In genomic region chr11:67401495-67402191, GRCh38 we compare ENCODE assay signal across 1 cellular context.
A peak's percentile ranks its signal among the peaks of the same experiment; 100 is the strongest.
TF ChIP-seq lines count a peak whose summit lies in the region.

Gene PPP1CA, minus strand, starts transcription at chr11:67401858. Its CDS starts 76 bp downstream, at chr11:67401782.

TF ChIP-seq in HepG2, 621 proteins besides CTCF, POLR2A, EP300 and RAD21 (continued from another document and continues in another):
- TF ChIP-seq TIGD3 (CRISPR knock-in tag; IDR thresholded peaks at IDR 0.05; ENCODE audit: borderline replicate concordance) (no peak), MIXL1 (CRISPR knock-in tag; IDR thresholded peaks at IDR 0.05) (peak; percentile 10; the same call in 1 of the 2 replicates), GABPA (IDR thresholded peaks at IDR 0.05; ENCODE audit: low read depth, low read length) (peak; percentile 67), GABPA (CRISPR knock-in tag; IDR thresholded peaks at IDR 0.05; ENCODE audit: low read depth) (peak; percentile 55; the same call in 1 of the 2 replicates), THAP11 (CRISPR knock-in tag; IDR thresholded peaks at IDR 0.05) (peak; percentile 61), CC2D1A (CRISPR knock-in tag; IDR thresholded peaks at IDR 0.05) (no peak), SPEN (CRISPR knock-in tag; IDR thresholded peaks at IDR 0.05; ENCODE audit: low read depth) (peak; percentile 70), ZBTB14 (CRISPR knock-in tag; IDR thresholded peaks at IDR 0.05) (no peak), ZFP91 (CRISPR knock-in tag; IDR thresholded peaks at IDR 0.05; ENCODE audit: borderline replicate concordance) (no peak), ZC3H13 (CRISPR knock-in tag; IDR thresholded peaks at IDR 0.05) (no peak), RCOR2 (CRISPR knock-in tag; IDR thresholded peaks at IDR 0.05) (no peak), GLI4 (CRISPR knock-in tag; IDR thresholded peaks at IDR 0.05; ENCODE audit: borderline replicate concordance) (no peak), NPAS2 (CRISPR knock-in tag; IDR thresholded peaks at IDR 0.05; ENCODE audit: borderline replicate concordance) (no peak), SP5 (CRISPR knock-in tag; IDR thresholded peaks at IDR 0.05; ENCODE audit: borderline replicate concordance, low read depth) (no peak), ZNF30 (CRISPR knock-in tag; IDR thresholded peaks at IDR 0.05) (no peak), CBX5 (CRISPR knock-in tag; IDR thresholded peaks at IDR 0.05; ENCODE audit: borderline replicate concordance) (no peak), ONECUT2 (CRISPR knock-in tag; IDR thresholded peaks at IDR 0.05) (no peak), ZNF136 (CRISPR knock-in tag; IDR thresholded peaks at IDR 0.05; ENCODE audit: low read depth) (no peak), ETV6 (CRISPR knock-in tag; conservative IDR thresholded peaks at IDR 0.05) (no peak; the same call in 1 of the 2 replicates), FOXA3 (CRISPR knock-in tag; IDR thresholded peaks at IDR 0.05) (no peak), ZNF639 (CRISPR knock-in tag; conservative IDR thresholded peaks at IDR 0.05) (no peak), NCOR1 (IDR thresholded peaks at IDR 0.05; ENCODE audit: borderline replicate concordance, low read length) (no peak), ZNF512B (CRISPR knock-in tag; IDR thresholded peaks at IDR 0.05; ENCODE audit: borderline replicate concordance) (no peak), BCLAF1 (IDR thresholded peaks at IDR 0.05) (no peak), SKI (IDR thresholded peaks at IDR 0.05; ENCODE audit: partially characterized antibody) (peak; percentile 9), KAT8 (CRISPR knock-in tag; IDR thresholded peaks at IDR 0.05) (peak; percentile 31; the same call in 1 of the 2 replicates), ZNF879 (CRISPR knock-in tag; IDR thresholded peaks at IDR 0.05) (no peak), FOXK1 (CRISPR knock-in tag; IDR thresholded peaks at IDR 0.05; ENCODE audit: borderline replicate concordance, low read depth) (0 out of 2 replicates have a peak, but pooled peaks have one; percentile 16), MEIS1 (CRISPR knock-in tag; IDR thresholded peaks at IDR 0.05; ENCODE audit: borderline replicate concordance) (no peak), HNF1A (IDR thresholded peaks at IDR 0.05; ENCODE audit: low read depth) (no peak), HNF1A (CRISPR knock-in tag; IDR thresholded peaks at IDR 0.05; ENCODE audit: borderline replicate concordance) (no peak), THAP7 (CRISPR knock-in tag; IDR thresholded peaks at IDR 0.05) (0 out of 2 replicates have a peak, but pooled peaks have one; percentile 31), ZNF569 (CRISPR knock-in tag; IDR thresholded peaks at IDR 0.05; ENCODE audit: borderline replicate concordance) (no peak), SIN3B (IDR thresholded peaks at IDR 0.05; ENCODE audit: low read length) (no peak), ZNF766 (CRISPR knock-in tag; IDR thresholded peaks at IDR 0.05; ENCODE audit: borderline replicate concordance) (no peak), ELK4 (CRISPR knock-in tag; IDR thresholded peaks at IDR 0.05; ENCODE audit: borderline replicate concordance) (no peak), ZNF143 (CRISPR knock-in tag; IDR thresholded peaks at IDR 0.05) (no peak), XRCC5 (optimal IDR thresholded peaks at IDR 0.05; ENCODE audit: low read length) (no peak), HNRNPH1 (optimal IDR thresholded peaks at IDR 0.05; ENCODE audit: low read depth, low read length) (no peak), ZBTB42 (CRISPR knock-in tag; IDR thresholded peaks at IDR 0.05) (no peak), FOXC1 (CRISPR knock-in tag; IDR thresholded peaks at IDR 0.05; ENCODE audit: borderline replicate concordance) (peak; percentile 15; the same call in 1 of the 2 replicates), DR1 (CRISPR knock-in tag; IDR thresholded peaks at IDR 0.05) (no peak), SRY (CRISPR knock-in tag; IDR thresholded peaks at IDR 0.05) (no peak; the same call in 1 of the 2 replicates), SP2 (CRISPR knock-in tag; IDR thresholded peaks at IDR 0.05) (no peak; the same call in 1 of the 2 replicates), JUNB (CRISPR knock-in tag; IDR thresholded peaks at IDR 0.05; ENCODE audit: borderline replicate concordance) (no peak), MBD4 (IDR thresholded peaks at IDR 0.05; ENCODE audit: borderline replicate concordance, low read length) (no peak), ZNF432 (CRISPR knock-in tag; IDR thresholded peaks at IDR 0.05; ENCODE audit: borderline replicate concordance) (no peak), TFDP2 (CRISPR knock-in tag; IDR thresholded peaks at IDR 0.05) (no peak), MED1 (CRISPR knock-in tag; IDR thresholded peaks at IDR 0.05) (no peak)
